Comparison of ENCODE assay signal across 8 cellular contexts in genomic region chr19:12841094-12841493, GRCh38. TPM values are rescaled to one million over a fixed set of nuclear protein-coding genes. Genes with fewer than 3 reads are reported as not detected.
DNase-seq lines count a peak whose midpoint lies in the region; ATAC-seq, FAIRE-seq and TF ChIP-seq lines count a peak whose summit lies in the region.

No MANE protein-coding gene starts in this region.

- no peaks in the 10 kb centered on the region for H3K9me3 Mint-ChIP-seq in neural progenitor cell

- no peak for FAIRE-seq in kidney (lab: Jason Lieb, UNC)

- H3K27me3 Mint-ChIP-seq in neural progenitor cell (ENCODE audit: insufficient read depth, low read depth) = peaks cover 36% of the 10 kb centered on the region

- H3K27me3 ChIP-seq in neural progenitor cell = peaks cover 33% of the 10 kb centered on the region
- H3K27me3 ChIP-seq in MG63 = peaks cover 33% of the 10 kb centered on the region

- H3K36me3 ChIP-seq in neural progenitor cell (no peaks in the 10 kb centered on the region), kidney (ENCODE audit: control insufficient read depth in 1 of 2, insufficient read depth in 2 of 2, low read length in 2 of 2) (no peaks in the 10 kb centered on the region), MG63 (no peaks in the 10 kb centered on the region)

- H3K9me3 ChIP-seq in neural progenitor cell (ENCODE audit: low read depth) (no peaks in the 10 kb centered on the region), kidney (ENCODE audit: control insufficient read depth in 1 of 2, low read length in 2 of 2) (no peaks in the 10 kb centered on the region), MG63 (no peaks in the 10 kb centered on the region)

- H3K79me2 ChIP-seq in neural progenitor cell (ENCODE audit: low read depth) = no peaks in the 10 kb centered on the region

- H3K27ac ChIP-seq in neural progenitor cell = no peak overlapping the region
- H3K27ac ChIP-seq in kidney (ENCODE audit: low read depth in 2 of 2, low read length in 2 of 2) = no peak overlapping the region

- peak overlapping the region; percentile 74 for H3K4me2 ChIP-seq in neural progenitor cell

- H4K20me1 ChIP-seq in neural progenitor cell (ENCODE audit: low read depth) = peaks cover 15% of the 10 kb centered on the region

- H2AFZ ChIP-seq in neural progenitor cell (replicated peaks) = peak overlapping the region; percentile 40

- TF ChIP-seq CTCF in neural progenitor cell (IDR thresholded peaks at IDR 0.05) (no peak), kidney (IDR thresholded peaks at IDR 0.05; ENCODE audit: borderline replicate concordance, extremely low read depth, insufficient read depth) (no peak)

- H3F3A ChIP-seq in neural progenitor cell (ENCODE audit: low read depth) = peaks cover 44% of the 10 kb centered on the region

- DNase-seq in G401 (ENCODE audit: low spot score) (peak; percentile 83), NCI-H524 treated with DMSO at 0.1 percent for 48 hours (lab: John Stamatoyannopoulos, UW) (peak; percentile 80), ecto neural progenitor cell (ENCODE audit: low spot score) (peak; percentile 96), neural progenitor cell (ENCODE audit: low spot score) (peak; percentile 100), kidney (no peak), MG63 (no peak)
- no peak for DNase-seq in stimulated activated CD4-positive, alpha-beta T cell treated with anti-CD3 and anti-CD28 coated beads, Interleukin-4, amount 100 ng/mL, for 24 hours

- peak overlapping the region; percentile 49 for H3K4me3 ChIP-seq in neural progenitor cell
- no peak overlapping the region for H3K4me3 ChIP-seq in kidney (ENCODE audit: low read length in 2 of 2)
- H3K4me3 ChIP-seq in MG63 = no peak overlapping the region

- ATAC-seq in HG03432 (IDR thresholded peaks at IDR 0.05; ENCODE audit: unreplicated experiment) = no peak

- H3K9ac ChIP-seq in neural progenitor cell (no peak overlapping the region), kidney (ENCODE audit: low read length in 2 of 2) (no peak overlapping the region)

- peak overlapping the region; percentile 90 for H3K4me3 Mint-ChIP-seq in neural progenitor cell

- in situ Hi-C loops in G401 (cut with HindIII; ENCODE audit: low sequenced_read_pairs) = no loop called here

- peak overlapping the region; percentile 9 for H3K27ac Mint-ChIP-seq in neural progenitor cell

- intact Hi-C loops in kidney (cut with DNase I) = loop anchor here (5.0 kb wide), 1 partner anchor 79 kb away; no protein-coding TSS in a partner anchor

- peaks cover 2% of the 10 kb centered on the region for H3K36me3 Mint-ChIP-seq in neural progenitor cell

- peaks cover 4% of the 10 kb centered on the region for H3K4me1 ChIP-seq in neural progenitor cell
- peaks cover 0 to 2% of the 10 kb centered on the region in 2 donors for H3K4me1 ChIP-seq in kidney (ENCODE audit: control insufficient read depth in 1 of 2, insufficient read depth in 1 of 2, low read depth in 1 of 2, low read length in 2 of 2)

- peaks cover 39% of the 10 kb centered on the region for H3K4me1 Mint-ChIP-seq in neural progenitor cell

RNA-seq across cellular contexts. Expression of gene MAST1, which starts 2.8 kb away (rescaled TPM):
- 20.4 and 22.6 TPM in 2 replicates for total RNA-seq in G401 (2014; rRNA removed; shearing (Covaris generic))
- 8.3 and 13.3 TPM in 2 replicates for total RNA-seq in neural progenitor cell (ENCODE audit: low replicate concordance)
- total RNA-seq in kidney = 0.35 TPM
- polyA plus RNA-seq in kidney (ENCODE audit: insufficient read depth, low read depth, low replicate concordance) = 0.39 TPM
- total RNA-seq in MG63 (2014; rRNA removed; shearing (Covaris generic); ENCODE audit: low replicate concordance) = 3.4 and 9.8 TPM in 2 replicates

RNA-seq across cellular contexts. Expression of gene RTBDN, which starts 6.7 kb away (rescaled TPM):
- total RNA-seq in G401 (2014; rRNA removed; shearing (Covaris generic)) = 5.7 and 8.0 TPM in 2 replicates
- total RNA-seq in neural progenitor cell (ENCODE audit: low replicate concordance) (0.19 TPM in 1 of 2 replicates, not detected in the other), kidney (not detected)
- not detected for polyA plus RNA-seq in kidney (ENCODE audit: insufficient read depth, low read depth, low replicate concordance)
- total RNA-seq in MG63 (2014; rRNA removed; shearing (Covaris generic); ENCODE audit: low replicate concordance) = 0.95 TPM in 1 of 2 replicates, not detected in the other

RNA-seq across cellular contexts. Expression of gene RNASEH2A, which starts 34.7 kb away (rescaled TPM):
- 69.1 and 124 TPM in 2 replicates for total RNA-seq in G401 (2014; rRNA removed; shearing (Covaris generic))
- 60.3 and 61.3 TPM in 2 replicates for total RNA-seq in neural progenitor cell (ENCODE audit: low replicate concordance)
- 7.9 TPM for total RNA-seq in kidney
- 1.3 TPM for polyA plus RNA-seq in kidney (ENCODE audit: insufficient read depth, low read depth, low replicate concordance)
- 153 and 219 TPM in 2 replicates for total RNA-seq in MG63 (2014; rRNA removed; shearing (Covaris generic); ENCODE audit: low replicate concordance)

RNA-seq across cellular contexts. Expression of gene THSD8, which starts 39.2 kb away (rescaled TPM):
- total RNA-seq in G401 (2014; rRNA removed; shearing (Covaris generic)) = not detected in 2 replicates
- not detected in 2 replicates for total RNA-seq in neural progenitor cell (ENCODE audit: low replicate concordance)
- 3.2 TPM for total RNA-seq in kidney
- polyA plus RNA-seq in kidney (ENCODE audit: insufficient read depth, low read depth, low replicate concordance) = 10.0 TPM
- total RNA-seq in MG63 (2014; rRNA removed; shearing (Covaris generic); ENCODE audit: low replicate concordance) = 0.99 TPM in 1 of 2 replicates, not detected in the other

RNA-seq across cellular contexts. Expression of gene PRDX2, which starts 39.5 kb away (rescaled TPM):
- 290 and 300 TPM in 2 replicates for total RNA-seq in G401 (2014; rRNA removed; shearing (Covaris generic))
- total RNA-seq in neural progenitor cell (ENCODE audit: low replicate concordance) (463 and 727 TPM in 2 replicates), kidney (171 TPM)
- 664 TPM for polyA plus RNA-seq in kidney (ENCODE audit: insufficient read depth, low read depth, low replicate concordance)
- total RNA-seq in MG63 (2014; rRNA removed; shearing (Covaris generic); ENCODE audit: low replicate concordance) = 279 and 325 TPM in 2 replicates

Comparison
In these comparisons a context has a peak if more than half of its experiments do, and no peak if none do; other contexts are left out.
1. DNase-seq: peak in G401 (single experiment), NCI-H524 treated with DMSO at 0.1 percent for 48 hours (single experiment), ecto neural progenitor cell (single experiment) and neural progenitor cell (single experiment); none in kidney (single experiment), MG63 (single experiment) and stimulated activated CD4-positive, alpha-beta T cell treated with anti-CD3 and anti-CD28 coated beads, Interleukin-4, amount 100 ng/mL, for 24 hours (single experiment).